ENCODE assay signal across 33 cellular contexts in the genomic region with DNA sequence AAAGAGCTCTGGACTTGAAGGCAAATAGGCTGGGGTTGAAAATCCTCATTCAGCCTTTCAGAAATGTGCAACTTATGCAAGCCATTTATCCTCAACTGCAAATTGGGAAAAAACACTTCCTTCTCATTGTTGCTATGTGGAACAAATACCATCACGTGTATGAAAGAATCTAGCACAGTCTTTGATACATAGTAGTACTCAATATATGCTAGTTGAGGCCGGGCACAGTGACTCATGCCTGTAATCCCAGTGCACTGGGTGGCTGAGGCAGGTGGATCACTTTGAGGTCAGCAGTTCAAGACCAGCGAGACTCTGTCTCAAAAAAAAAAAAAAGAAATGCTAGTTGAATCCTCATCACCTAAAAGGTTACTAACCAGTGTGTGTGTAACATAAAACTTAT. TPM values are rescaled to one million over a fixed set of nuclear protein-coding genes. Genes with fewer than 3 reads are reported as not detected.
"Had no signal": no experiment of that assay in that cellular context is flagged by ENCODE, and none has a peak within 500 bp of the region (broad histone marks: within the 10 kb centered on the region; RNA-seq: fewer than 3 reads in every experiment).

No MANE protein-coding gene starts in this region.

- H3K4me3 ChIP-seq: adrenal gland, breast epithelium, MG63 had no signal

- H3K9me3 ChIP-seq: adrenal gland, breast epithelium, MG63, SK-N-SH had no signal

- H3K9me3 Mint-ChIP-seq: activated naive CD4-positive, alpha-beta T cell treated with anti-CD3 and anti-CD28 coated beads for 36 hours had no signal

- H3K27me3 ChIP-seq: adrenal gland, breast epithelium, MG63 had no signal

- H3K27ac ChIP-seq: adrenal gland, breast epithelium, KMS-11, VCaP had no signal

- H3K36me3 ChIP-seq: breast epithelium had no signal

- H3K4me3 Mint-ChIP-seq: activated CD8-positive, alpha-beta T cell treated with anti-CD3 and anti-CD28 coated beads, Interleukin-2, amount 10 ng/mL, durations not matched to agents 7 days and 5 days; activated naive CD4-positive, alpha-beta T cell treated with anti-CD3 and anti-CD28 coated beads for 36 hours; activated naive CD8-positive, alpha-beta T cell had no signal

- H3K27me3 Mint-ChIP-seq: activated naive CD8-positive, alpha-beta T cell had no signal

- DNase-seq: activated CD4-positive, alpha-beta T cell treated with anti-CD3 and anti-CD28 coated beads, Interleukin-2, amount 50 U/mL, for 1 hour; activated CD4-positive, CD25-positive, alpha-beta regulatory T cell; activated CD8-positive, alpha-beta memory T cell treated with anti-CD3 and anti-CD28 coated beads, Interleukin-2, amount 50 U/mL, for 48 hours; activated CD8-positive, alpha-beta T cell treated with anti-CD3 and anti-CD28 coated beads, Interleukin-2, amount 10 ng/mL, durations not matched to agents 7 days and 5 days; activated gamma-delta T cell; activated naive CD4-positive, alpha-beta T cell treated with anti-CD3 and anti-CD28 coated beads for 36 hours; activated T-cell treated with anti-CD3 and anti-CD28 coated beads, Interleukin-2, amount 50 U/mL, for 1 hour; adrenal gland; anterior cingulate cortex; caudate nucleus; MG63; MV-4-11; NCI-H1092 treated with DMSO at 0.1 percent for 48 hours; NCI-H1417 treated with DMSO at 0.1 percent for 48 hours; NCI-H1694; NCI-H2029; NCI-H2107; NCI-H2171 treated with DMSO at 0.1 percent for 48 hours; NCI-H226; NCI-H510A treated with DMSO at 0.1 percent for 48 hours; NCI-H69; NK-92 treated with Interleukin-12 subunit alpha and Interleukin-12 subunit beta, amount 100 ng/mL, for 24 hours; OCI-M1; RPMI8226; SK-N-SH; T-helper 1 cell had no signal

- ATAC-seq: activated CD8-positive, alpha-beta T cell treated with anti-CD3 and anti-CD28 coated beads, Interleukin-2, amount 10 ng/mL, durations not matched to agents 7 days and 5 days; Panc1; Right ventricle myocardium inferior had no signal

RNA-seq across cellular contexts. Expression of gene SELENBP1, which starts 53.5 kb away (rescaled TPM):
- total RNA-seq: activated CD8-positive, alpha-beta T cell treated with anti-CD3 and anti-CD28 coated beads, Interleukin-2, amount 10 ng/mL, durations not matched to agents 7 days and 5 days; activated naive CD4-positive, alpha-beta T cell treated with anti-CD3 and anti-CD28 coated beads for 36 hours; T-helper 2 cell treated with Interferon-gamma antibody and Interleukin-4, amounts not matched to agents 100 ng/mL and 5 ng/mL, for 36 hours had no signal
